ENCODE assay signal across 1 cellular context in genomic region chr2:74816540-74817331, GRCh38.
TF ChIP-seq lines count a peak whose summit lies in the region.

No MANE protein-coding gene starts in this region.

TF ChIP-seq in HepG2, 621 proteins besides CTCF, POLR2A, EP300 and RAD21 (continued from another document and continues in another):
- TF ChIP-seq PRDM15 (CRISPR knock-in tag; IDR thresholded peaks at IDR 0.05) (no peak), TBL1XR1 (IDR thresholded peaks at IDR 0.05; ENCODE audit: borderline replicate concordance, low read length, partially characterized antibody) (no peak), AHDC1 (CRISPR knock-in tag; IDR thresholded peaks at IDR 0.05; ENCODE audit: borderline replicate concordance) (peak; percentile 91; the same call in 1 of the 2 replicates), ELF3 (CRISPR knock-in tag; IDR thresholded peaks at IDR 0.05) (peak; percentile 84), ZNF441 (CRISPR knock-in tag; IDR thresholded peaks at IDR 0.05; ENCODE audit: borderline replicate concordance) (no peak), HMG20B (CRISPR knock-in tag; conservative IDR thresholded peaks at IDR 0.05) (peak; percentile 4; the same call in 1 of the 2 replicates), SMARCC2 (IDR thresholded peaks at IDR 0.05) (no peak), IRF9 (CRISPR knock-in tag; IDR thresholded peaks at IDR 0.05; ENCODE audit: borderline replicate concordance) (0 out of 2 replicates have a peak, but pooled peaks have one; percentile 34), GATA4 (IDR thresholded peaks at IDR 0.05; ENCODE audit: borderline replicate concordance, low read depth) (peak; percentile 82), ZNF580 (CRISPR knock-in tag; IDR thresholded peaks at IDR 0.05; ENCODE audit: borderline replicate concordance, low read depth) (peak; percentile 74; the same call in 1 of the 2 replicates), TMF1 (CRISPR knock-in tag; IDR thresholded peaks at IDR 0.05; ENCODE audit: low read depth) (no peak), HNF1A (IDR thresholded peaks at IDR 0.05; ENCODE audit: low read depth) (peak; percentile 84), HNF1A (CRISPR knock-in tag; IDR thresholded peaks at IDR 0.05; ENCODE audit: borderline replicate concordance) (peak; percentile 48; the same call in 1 of the 2 replicates), HMGA1 (CRISPR knock-in tag; conservative IDR thresholded peaks at IDR 0.05) (no peak), TARDBP (CRISPR knock-in tag; IDR thresholded peaks at IDR 0.05) (peak; percentile 83), ZNF816 (CRISPR knock-in tag; IDR thresholded peaks at IDR 0.05; ENCODE audit: borderline replicate concordance) (no peak; the same call in 1 of the 2 replicates), ZNF546 (CRISPR knock-in tag; conservative IDR thresholded peaks at IDR 0.05) (no peak), ZNF83 (CRISPR knock-in tag; IDR thresholded peaks at IDR 0.05; ENCODE audit: borderline replicate concordance) (no peak), PHF5A (CRISPR knock-in tag; IDR thresholded peaks at IDR 0.05; ENCODE audit: low read depth, unreplicated experiment) (no peak), SIX4 (CRISPR knock-in tag; IDR thresholded peaks at IDR 0.05) (0 out of 2 replicates have a peak, but pooled peaks have one; percentile 14), ZNF670 (CRISPR knock-in tag; IDR thresholded peaks at IDR 0.05; ENCODE audit: borderline replicate concordance) (no peak), SKI (IDR thresholded peaks at IDR 0.05; ENCODE audit: partially characterized antibody) (peak; percentile 59), IRF2 (CRISPR knock-in tag; IDR thresholded peaks at IDR 0.05) (peak; percentile 70; the same call in 1 of the 2 replicates), NBN (conservative IDR thresholded peaks at IDR 0.05) (no peak), ZNF589 (CRISPR knock-in tag; conservative IDR thresholded peaks at IDR 0.05) (no peak), ADNP (CRISPR knock-in tag; IDR thresholded peaks at IDR 0.05) (no peak), CAMTA2 (CRISPR knock-in tag; IDR thresholded peaks at IDR 0.05; ENCODE audit: borderline replicate concordance) (no peak), ZNF598 (CRISPR knock-in tag; IDR thresholded peaks at IDR 0.05; ENCODE audit: borderline replicate concordance) (peak; percentile 90; the same call in 1 of the 2 replicates), ZBTB39 (CRISPR knock-in tag; IDR thresholded peaks at IDR 0.05) (no peak), ASH2L (IDR thresholded peaks at IDR 0.05; ENCODE audit: insufficient read length, low read depth, low read length) (peak; percentile 23), POGZ (CRISPR knock-in tag; IDR thresholded peaks at IDR 0.05) (peak; percentile 68), SP5 (CRISPR knock-in tag; IDR thresholded peaks at IDR 0.05; ENCODE audit: borderline replicate concordance, low read depth) (peak; percentile 60; the same call in 1 of the 2 replicates), CHD2 (IDR thresholded peaks at IDR 0.05; ENCODE audit: low read depth, low read length) (no peak), GLMP (CRISPR knock-in tag; IDR thresholded peaks at IDR 0.05; ENCODE audit: borderline replicate concordance) (no peak), GMEB2 (CRISPR knock-in tag; IDR thresholded peaks at IDR 0.05; ENCODE audit: low read depth) (no peak)
